26 cellular contexts compared by ENCODE assay signal in genomic region chr15:74823324-74823723, GRCh38. TPM values are rescaled to one million over a fixed set of nuclear protein-coding genes. Genes with fewer than 3 reads are reported as not detected.
"Had no signal": no experiment of that assay in that cellular context is flagged by ENCODE, and none has a peak within 500 bp of the region (broad histone marks: within the 10 kb centered on the region; RNA-seq: fewer than 3 reads in every experiment).

No MANE protein-coding gene starts in this region.

- DNase-seq: dermis blood vessel endothelial cell; foreskin melanocyte; heart left ventricle; hippocampal formation; mammary epithelial cell; naive thymus-derived CD4-positive, alpha-beta T cell; nephron progenitor cell; psoas muscle; retina; right lobe of liver; stimulated activated CD4-positive, alpha-beta T cell treated with anti-CD3 and anti-CD28 coated beads, Interleukin-4, amount 100 ng/mL, for 1 hour; stimulated activated CD8-positive, alpha-beta memory T cell treated with anti-CD3 and anti-CD28 coated beads, Interleukin-4, amount 100 ng/mL, for 48 hours; stimulated activated naive CD8-positive, alpha-beta T cell treated with anti-CD3 and anti-CD28 coated beads, Interleukin-15, Interleukin-2, amounts not matched to agents 100 U/mL and 50 U/mL, for 24 hours; tibial artery; upper lobe of left lung; uterus had no signal

- H3K4me3 Mint-ChIP-seq: naive thymus-derived CD4-positive, alpha-beta T cell; nephron progenitor cell; stimulated activated effector memory CD8-positive, alpha-beta T cell treated with anti-CD3 and anti-CD28 coated beads, Interleukin-12 subunit alpha, Interleukin-12 subunit beta, amount 100 ng/mL, for 72 hours had no signal

- H3K9me3 ChIP-seq: heart left ventricle, neutrophil, psoas muscle, right lobe of liver, tibial artery, upper lobe of left lung, uterus had no signal

- FAIRE-seq: endothelial cell of umbilical vein, islet of Langerhans had no signal

- ATAC-seq: heart left ventricle; left lobe of liver; naive thymus-derived CD4-positive, alpha-beta T cell; psoas muscle; right lobe of liver; stimulated activated effector memory CD8-positive, alpha-beta T cell treated with anti-CD3 and anti-CD28 coated beads, Interleukin-12 subunit alpha, Interleukin-12 subunit beta, amount 100 ng/mL, for 72 hours; stimulated activated naive CD8-positive, alpha-beta T cell treated with anti-CD3 and anti-CD28 coated beads, Interleukin-15, Interleukin-2, amounts not matched to agents 100 U/mL and 50 U/mL, for 24 hours had no signal

- H3K27ac Mint-ChIP-seq: naive thymus-derived CD4-positive, alpha-beta T cell; nephron progenitor cell; stimulated activated effector memory CD8-positive, alpha-beta T cell treated with anti-CD3 and anti-CD28 coated beads, Interleukin-12 subunit alpha, Interleukin-12 subunit beta, amount 100 ng/mL, for 72 hours had no signal

- H3K27ac ChIP-seq: heart left ventricle, neutrophil, psoas muscle, right lobe of liver, tibial artery, upper lobe of left lung, uterus had no signal

- H3K4me1 ChIP-seq: psoas muscle, right lobe of liver, uterus had no signal

- H3K36me3 ChIP-seq: heart left ventricle, neutrophil, right lobe of liver, tibial artery, upper lobe of left lung, uterus had no signal

- H3K9me3 Mint-ChIP-seq: naive thymus-derived CD4-positive, alpha-beta T cell; nephron progenitor cell; stimulated activated effector memory CD8-positive, alpha-beta T cell treated with anti-CD3 and anti-CD28 coated beads, Interleukin-12 subunit alpha, Interleukin-12 subunit beta, amount 100 ng/mL, for 72 hours had no signal

- H3K27me3 ChIP-seq: uterus had no signal

- H3K36me3 Mint-ChIP-seq: naive thymus-derived CD4-positive, alpha-beta T cell; stimulated activated effector memory CD8-positive, alpha-beta T cell treated with anti-CD3 and anti-CD28 coated beads, Interleukin-12 subunit alpha, Interleukin-12 subunit beta, amount 100 ng/mL, for 72 hours had no signal

- H3K4me3 ChIP-seq: heart left ventricle, psoas muscle, right lobe of liver, tibial artery, upper lobe of left lung, uterus had no signal

RNA-seq across cellular contexts. Expression of gene CPLX3, which starts 3.1 kb away (rescaled TPM):
- total RNA-seq: dermis blood vessel endothelial cell, endothelial cell of umbilical vein, glomerular endothelial cell, left lobe of liver, mammary epithelial cell, mesenteric fat pad, mononuclear cell, osteoblast, right lobe of liver, upper lobe of left lung, uterus had no signal
- polyA plus RNA-seq: endothelial cell of umbilical vein; mammary epithelial cell; naive thymus-derived CD4-positive, alpha-beta T cell had no signal

RNA-seq across cellular contexts. Expression of gene LMAN1L, which starts 10.7 kb away (rescaled TPM):
- total RNA-seq: dermis blood vessel endothelial cell, endothelial cell of umbilical vein, left lobe of liver, mesenteric fat pad, osteoblast, right lobe of liver, temporal lobe had no signal
- polyA plus RNA-seq: endothelial cell of umbilical vein; mammary epithelial cell; naive thymus-derived CD4-positive, alpha-beta T cell; psoas muscle had no signal
